In genomic region chr14:88590173-88590572, GRCh38 we compare ENCODE assay signal across 29 cellular contexts. TPM values are rescaled to one million over a fixed set of nuclear protein-coding genes. Genes with fewer than 3 reads are reported as not detected.
DNase-seq lines count a peak whose midpoint lies in the region; ATAC-seq and TF ChIP-seq lines count a peak whose summit lies in the region.
"Had no signal": no experiment of that assay in that cellular context is flagged by ENCODE, and none has a peak within 500 bp of the region (broad histone marks: within the 10 kb centered on the region; RNA-seq: fewer than 3 reads in every experiment).

No MANE protein-coding gene starts in this region.

- H3K27ac ChIP-seq in CD8-positive, alpha-beta T cell (ENCODE audit: low read depth, low read length) = no peak overlapping the region
- H3K27ac ChIP-seq: ovary had no signal

- H3K27ac Mint-ChIP-seq in CD8-positive, alpha-beta T cell = peak overlapping the region; percentile 39
- H3K27ac Mint-ChIP-seq in chondrocyte (ENCODE audit: unreplicated experiment) = peak overlapping the region; percentile 66
- H3K27ac Mint-ChIP-seq in nephron = peak overlapping the region in 2 of 3 experiments; percentile 9 to 13
- no peak overlapping the region for H3K27ac Mint-ChIP-seq in activated T-helper 2 cell treated with anti-CD3 and anti-CD28 coated beads, Interferon-gamma antibody, Interleukin-2, Interleukin-4, amounts not matched to agents 10 μg/mL and 5 μg/mL and 100 μg/mL, durations not matched to agents 14 hours and 24 hours and 36 hours
- H3K27ac Mint-ChIP-seq: activated CD4-positive, alpha-beta T cell treated with anti-CD3 and anti-CD28 coated beads for 36 hours; GM23338 had no signal

- H3K9me3 Mint-ChIP-seq in CD8-positive, alpha-beta T cell = no peaks in the 10 kb centered on the region
- H3K9me3 Mint-ChIP-seq in chondrocyte (ENCODE audit: low read depth) (no peaks in the 10 kb centered on the region), nephron (peaks cover 3% of the 10 kb centered on the region)
- peaks cover 6% of the 10 kb centered on the region for H3K9me3 Mint-ChIP-seq in activated T-helper 2 cell treated with anti-CD3 and anti-CD28 coated beads, Interferon-gamma antibody, Interleukin-2, Interleukin-4, amounts not matched to agents 10 μg/mL and 5 μg/mL and 100 μg/mL, durations not matched to agents 14 hours and 24 hours and 36 hours
- H3K9me3 Mint-ChIP-seq: GM23338, immature natural killer cell had no signal

- peaks cover 3% of the 10 kb centered on the region for H3K4me1 Mint-ChIP-seq in CD8-positive, alpha-beta T cell (ENCODE audit: low read depth)
- H3K4me1 Mint-ChIP-seq in chondrocyte (ENCODE audit: low read depth) (peaks cover 17% of the 10 kb centered on the region), nephron (no peaks in the 10 kb centered on the region)
- no peaks in the 10 kb centered on the region for H3K4me1 Mint-ChIP-seq in activated T-helper 2 cell treated with anti-CD3 and anti-CD28 coated beads, Interferon-gamma antibody, Interleukin-2, Interleukin-4, amounts not matched to agents 10 μg/mL and 5 μg/mL and 100 μg/mL, durations not matched to agents 14 hours and 24 hours and 36 hours (ENCODE audit: low read depth)
- H3K4me1 Mint-ChIP-seq: activated CD4-positive, alpha-beta T cell treated with anti-CD3 and anti-CD28 coated beads for 36 hours; GM23338; immature natural killer cell had no signal

- no peak overlapping the region for H3K4me3 Mint-ChIP-seq in CD8-positive, alpha-beta T cell
- H3K4me3 Mint-ChIP-seq in chondrocyte (ENCODE audit: unreplicated experiment) (no peak overlapping the region), nephron (no peak overlapping the region)
- H3K4me3 Mint-ChIP-seq in activated T-helper 2 cell treated with anti-CD3 and anti-CD28 coated beads, Interferon-gamma antibody, Interleukin-2, Interleukin-4, amounts not matched to agents 10 μg/mL and 5 μg/mL and 100 μg/mL, durations not matched to agents 14 hours and 24 hours and 36 hours (ENCODE audit: low read depth) = no peak overlapping the region
- H3K4me3 Mint-ChIP-seq: activated CD4-positive, alpha-beta T cell treated with anti-CD3 and anti-CD28 coated beads for 36 hours; GM23338; immature natural killer cell had no signal

- no peak for TF ChIP-seq CTCF in CD8-positive, alpha-beta T cell (IDR thresholded peaks at IDR 0.05)
- TF ChIP-seq CTCF in chondrocyte (IDR thresholded peaks at IDR 0.05) (no peak), nephron (IDR thresholded peaks at IDR 0.05; ENCODE audit: unreplicated experiment in 3 of 3) (no peak)

- CTCF ChIA-PET in CD8-positive, alpha-beta T cell (lab: Charles Lee) = no interaction called here

- intact Hi-C loops in CD8-positive, alpha-beta T cell (cut with DNase I, micrococcal nuclease) = loop anchor here in 1 of 2 experiments (2.0 kb wide), 1 partner anchor 15 kb away; no protein-coding TSS in a partner anchor
- intact Hi-C loops in activated T-helper 2 cell treated with anti-CD3 and anti-CD28 coated beads, Interferon-gamma antibody, Interleukin-2, Interleukin-4, amounts not matched to agents 10 μg/mL and 5 μg/mL and 100 μg/mL, durations not matched to agents 14 hours and 24 hours and 36 hours (cut with micrococcal nuclease) = no loop called here

- H3K36me3 ChIP-seq in CD8-positive, alpha-beta T cell (ENCODE audit: insufficient read depth, low read length) = peaks cover 18% of the 10 kb centered on the region
- H3K36me3 ChIP-seq: ovary had no signal

- no peak for DNase-seq in CD8-positive, alpha-beta T cell
- DNase-seq in LHCN-M2 (ENCODE audit: low read depth) (peak; percentile 64), chondrocyte (ENCODE audit: low spot score) (no peak), SK-N-DZ (ENCODE audit: low spot score) (no peak), DMS79 (lab: John Stamatoyannopoulos, UW) (no peak)
- no peak for DNase-seq in activated T-helper 2 cell treated with anti-CD3 and anti-CD28 coated beads, Interferon-gamma antibody, Interleukin-2, Interleukin-4, amounts not matched to agents 10 μg/mL and 5 μg/mL and 100 μg/mL, durations not matched to agents 14 hours and 24 hours and 36 hours (ENCODE audit: low spot score)
- DNase-seq: activated CD4-positive, alpha-beta T cell treated with anti-CD3 and anti-CD28 coated beads for 36 hours; activated CD8-positive, alpha-beta memory T cell treated with anti-CD3 and anti-CD28 coated beads for 24 hours; activated naive CD4-positive, alpha-beta T cell; activated T-cell treated with anti-CD3 and anti-CD28 coated beads, Interleukin-2, amount 50 U/mL, for 1 hour; amygdala; C1 segment of cervical spinal cord; cerebellar nuclear complex; hippocampal formation; immature natural killer cell; KBM-7; naive B cell; NCI-H1436; NCI-H2107; NCI-H524; Peyer's patch; stimulated activated CD4-positive, alpha-beta T cell treated with anti-CD3 and anti-CD28 coated beads, Interleukin-4, amount 100 ng/mL, for 1 hour; stimulated activated naive CD4-positive, alpha-beta T cell treated with Interleukin-2 at 50 U/mL for 16 hours had no signal

- no peaks in the 10 kb centered on the region for H3K27me3 Mint-ChIP-seq in CD8-positive, alpha-beta T cell (ENCODE audit: low read depth)
- H3K27me3 Mint-ChIP-seq in chondrocyte (ENCODE audit: low read depth) (no peaks in the 10 kb centered on the region), nephron (ENCODE audit: low read depth) (no peaks in the 10 kb centered on the region)
- H3K27me3 Mint-ChIP-seq in activated T-helper 2 cell treated with anti-CD3 and anti-CD28 coated beads, Interferon-gamma antibody, Interleukin-2, Interleukin-4, amounts not matched to agents 10 μg/mL and 5 μg/mL and 100 μg/mL, durations not matched to agents 14 hours and 24 hours and 36 hours (ENCODE audit: low read depth) = no peaks in the 10 kb centered on the region
- H3K27me3 Mint-ChIP-seq: activated CD4-positive, alpha-beta T cell treated with anti-CD3 and anti-CD28 coated beads for 36 hours; naive B cell had no signal

- H3K4me1 ChIP-seq in CD8-positive, alpha-beta T cell (ENCODE audit: insufficient read depth, low read length) = no peaks in the 10 kb centered on the region
- H3K4me1 ChIP-seq: Peyer's patch had no signal

- peaks cover 85% of the 10 kb centered on the region for H3K36me3 Mint-ChIP-seq in CD8-positive, alpha-beta T cell
- peaks cover 34% of the 10 kb centered on the region for H3K36me3 Mint-ChIP-seq in chondrocyte (ENCODE audit: low read depth)
- peaks cover 87% of the 10 kb centered on the region for H3K36me3 Mint-ChIP-seq in nephron (ENCODE audit: low read depth)
- H3K36me3 Mint-ChIP-seq in activated T-helper 2 cell treated with anti-CD3 and anti-CD28 coated beads, Interferon-gamma antibody, Interleukin-2, Interleukin-4, amounts not matched to agents 10 μg/mL and 5 μg/mL and 100 μg/mL, durations not matched to agents 14 hours and 24 hours and 36 hours (ENCODE audit: low read depth) = peaks cover 75% of the 10 kb centered on the region

- no peak for ATAC-seq in CD8-positive, alpha-beta T cell
- ATAC-seq in GM19328 (IDR thresholded peaks at IDR 0.05; ENCODE audit: unreplicated experiment) = no peak
- ATAC-seq: activated CD4-positive, alpha-beta T cell treated with anti-CD3 and anti-CD28 coated beads for 36 hours; GM23338; left lobe of liver had no signal

- H3K27me3 ChIP-seq in CD8-positive, alpha-beta T cell (ENCODE audit: insufficient read depth, low read length) = no peaks in the 10 kb centered on the region
- H3K27me3 ChIP-seq: ovary, Peyer's patch had no signal

- POLR2A ChIA-PET in CD8-positive, alpha-beta T cell (lab: Charles Lee) = no interaction called here

- H3K9me3 ChIP-seq in CD8-positive, alpha-beta T cell (ENCODE audit: low read length) = no peaks in the 10 kb centered on the region
- H3K9me3 ChIP-seq: ovary, Peyer's patch had no signal

- no peak overlapping the region for H3K4me3 ChIP-seq in CD8-positive, alpha-beta T cell (ENCODE audit: low read depth, low read length)
- H3K4me3 ChIP-seq: GM23338, ovary, Peyer's patch had no signal

RNA-seq across cellular contexts. Expression of gene ZC3H14, which starts 27.3 kb away (rescaled TPM):
- 10 to 100 TPM; 36.3 to 39.3 TPM for total RNA-seq in CD8-positive, alpha-beta T cell
- total RNA-seq in LHCN-M2 (2014; rRNA removed) = 84.4 and 87.8 TPM in 2 replicates
- polyA plus RNA-seq in LHCN-M2 (2012) = 28.7 TPM
- total RNA-seq in chondrocyte = 46.7 to 57.8 TPM (median 55.1 TPM) in 3 replicates
- 59.8 and 60.3 TPM in 2 replicates for total RNA-seq in activated T-helper 2 cell treated with anti-CD3 and anti-CD28 coated beads, Interferon-gamma antibody, Interleukin-2, Interleukin-4, amounts not matched to agents 10 μg/mL and 5 μg/mL and 100 μg/mL, durations not matched to agents 14 hours and 24 hours and 36 hours
- 48.5 and 59.8 TPM in 2 replicates for polyA plus RNA-seq in SK-N-DZ (2014; cell fraction: cytosol; rRNA removed)
- 49.9 and 65.8 TPM in 2 replicates for polyA plus RNA-seq in SK-N-DZ (2014; cell fraction: nucleus; rRNA removed)

RNA-seq across cellular contexts. Expression of gene PTPN21, which starts 35.4 kb away (rescaled TPM):
- total RNA-seq in CD8-positive, alpha-beta T cell = not detected
- total RNA-seq in LHCN-M2 (2014; rRNA removed) = 14.7 and 15.8 TPM in 2 replicates
- 15.8 TPM for polyA plus RNA-seq in LHCN-M2 (2012)
- 34.9 to 42.9 TPM (median 40.0 TPM) in 3 replicates for total RNA-seq in chondrocyte
- total RNA-seq in activated T-helper 2 cell treated with anti-CD3 and anti-CD28 coated beads, Interferon-gamma antibody, Interleukin-2, Interleukin-4, amounts not matched to agents 10 μg/mL and 5 μg/mL and 100 μg/mL, durations not matched to agents 14 hours and 24 hours and 36 hours = 0.32 and 0.34 TPM in 2 replicates
- 1.3 TPM in 2 replicates for polyA plus RNA-seq in SK-N-DZ (2014; cell fraction: cytosol; rRNA removed)
- 2.9 and 5.0 TPM in 2 replicates for polyA plus RNA-seq in SK-N-DZ (2014; cell fraction: nucleus; rRNA removed)
- total RNA-seq: T-helper 1 cell treated with Interleukin-12 subunit alpha and Interleukin-12 subunit beta and Interleukin-4 antibody, amounts not matched to agents 30 ng/mL and 1 ng/mL, for 36 hours had no signal
- polyA plus RNA-seq: immature natural killer cell had no signal

Comparison
In these comparisons a context has a peak if more than half of its experiments do, and no peak if none do; other contexts are left out.
1. RNA of gene PTPN21, which starts 35.4 kb away (total RNA-seq): 34.9 to 42.9 TPM in chondrocyte and 14.7 to 15.8 TPM in LHCN-M2; 0.32 to 0.34 TPM in activated T-helper 2 cell treated with anti-CD3 and anti-CD28 coated beads, Interferon-gamma antibody, Interleukin-2, Interleukin-4, amounts not matched to agents 10 μg/mL and 5 μg/mL and 100 μg/mL, durations not matched to agents 14 hours and 24 hours and 36 hours and not detected in CD8-positive, alpha-beta T cell; every median in the first group is over 10 times any median in the second.